In genomic region chr7:92178928-92179373, GRCh38 we compare ENCODE assay signal across 8 cellular contexts. TPM values are rescaled to one million over a fixed set of nuclear protein-coding genes. Genes with fewer than 3 reads are reported as not detected.
DNase-seq lines count a peak whose midpoint lies in the region; ATAC-seq, FAIRE-seq and TF ChIP-seq lines count a peak whose summit lies in the region.

TSS of gene LRRD1 (minus strand) at chr7:92179142. CDS start at chr7:92165202, 13,940 bp downstream.

- no peak for FAIRE-seq in H54 (lab: Jason Lieb, UNC)

- ATAC-seq in aorta (ENCODE audit: low FRiP score), result peak; percentile 98

- intact Hi-C loops in aorta (cut with DNase I), result loop anchor here (5.0 to 10.0 kb wide), 2 partner anchors 47 to 266 kb away; partner anchors contain the start of genes GATAD1 (in 2 of the 2) and CYP51A1 (in 1 of the 2)

- H3K36me3 ChIP-seq in aorta (ENCODE audit: control insufficient read depth in 1 of 2, insufficient read depth in 2 of 2, low read length in 1 of 2), result no peaks in the 10 kb centered on the region

- H3K9me3 ChIP-seq in aorta (ENCODE audit: control insufficient read depth, low read length), result no peaks in the 10 kb centered on the region

- H3K27me3 ChIP-seq in aorta (ENCODE audit: control insufficient read depth in 1 of 2, insufficient read depth in 2 of 2, low read length in 1 of 2), result no peaks in the 10 kb centered on the region

- in situ Hi-C loops in astrocyte of the spinal cord (cut with HindIII; ENCODE audit: low sequenced_read_pairs), result no loop called here

- H3K4me3 ChIP-seq in astrocyte of the spinal cord (ENCODE audit: low read depth, low read length) (peak within 1 kb of the TSS; percentile 40), aorta (ENCODE audit: low read length in 2 of 2) (peak within 1 kb of the TSS; percentile 36 to 74)

- peak; percentile 36; the same call in 1 of the 2 replicates for TF ChIP-seq POLR2A in H54 (IDR thresholded peaks at IDR 0.05; ENCODE audit: low read depth, low read length)

- TF ChIP-seq CTCF in astrocyte of the spinal cord (IDR thresholded peaks at IDR 0.05; ENCODE audit: low read depth, low read length), result peak; percentile 95

- 0 to 1% methylated on average over 39 of the region's 39 CpGs for WGBS in aorta, 2 donors

- H3K4me1 ChIP-seq in aorta (ENCODE audit: control insufficient read depth in 1 of 2, insufficient read depth in 2 of 2, low read length in 2 of 2), result no peaks in the 10 kb centered on the region

- peak within 1 kb of the TSS in 1 of 2 donors; percentile 74 for H3K27ac ChIP-seq in aorta (ENCODE audit: low read depth in 1 of 2, low read length in 2 of 2)

- DNase-seq in ELR (ENCODE audit: low read depth), result peak; percentile 86
- DNase-seq in H54 (ENCODE audit: insufficient read length, low spot score), result peak; percentile 64
- peak; percentile 86 for DNase-seq in M059J (ENCODE audit: low read depth)
- DNase-seq in T-helper 22 cell (ENCODE audit: low read depth), result peak; percentile 69
- peak; percentile 86 for DNase-seq in astrocyte of the spinal cord (ENCODE audit: low read depth, low spot score)
- peak; percentile 75 to 83 for DNase-seq in hippocampal formation (lab: John Stamatoyannopoulos, UW)
- peak; percentile 97 for DNase-seq in retina
- DNase-seq in aorta, result peak; percentile 89 to 95

RNA-seq across cellular contexts. Expression of gene LRRD1, which starts in this region (rescaled TPM):
- not detected in 2 replicates for total RNA-seq in M059J (2014; rRNA removed; shearing (Covaris generic))
- total RNA-seq in aorta, result under 1 TPM in 1 of 2 donors, not detected in 1; 0.51 TPM
- polyA plus RNA-seq in aorta, result not detected

Comparison
In these comparisons a context has a peak if more than half of its experiments do, and no peak if none do; other contexts are left out.
1. Peak in DNase-seq in M059J; RNA of the gene not detected or under 1 TPM.
2. Peak in DNase-seq, ATAC-seq and H3K4me3 ChIP-seq in aorta; RNA of the gene not detected or under 1 TPM.